Comparison of ENCODE assay signal across 13 cellular contexts in the genomic region with DNA sequence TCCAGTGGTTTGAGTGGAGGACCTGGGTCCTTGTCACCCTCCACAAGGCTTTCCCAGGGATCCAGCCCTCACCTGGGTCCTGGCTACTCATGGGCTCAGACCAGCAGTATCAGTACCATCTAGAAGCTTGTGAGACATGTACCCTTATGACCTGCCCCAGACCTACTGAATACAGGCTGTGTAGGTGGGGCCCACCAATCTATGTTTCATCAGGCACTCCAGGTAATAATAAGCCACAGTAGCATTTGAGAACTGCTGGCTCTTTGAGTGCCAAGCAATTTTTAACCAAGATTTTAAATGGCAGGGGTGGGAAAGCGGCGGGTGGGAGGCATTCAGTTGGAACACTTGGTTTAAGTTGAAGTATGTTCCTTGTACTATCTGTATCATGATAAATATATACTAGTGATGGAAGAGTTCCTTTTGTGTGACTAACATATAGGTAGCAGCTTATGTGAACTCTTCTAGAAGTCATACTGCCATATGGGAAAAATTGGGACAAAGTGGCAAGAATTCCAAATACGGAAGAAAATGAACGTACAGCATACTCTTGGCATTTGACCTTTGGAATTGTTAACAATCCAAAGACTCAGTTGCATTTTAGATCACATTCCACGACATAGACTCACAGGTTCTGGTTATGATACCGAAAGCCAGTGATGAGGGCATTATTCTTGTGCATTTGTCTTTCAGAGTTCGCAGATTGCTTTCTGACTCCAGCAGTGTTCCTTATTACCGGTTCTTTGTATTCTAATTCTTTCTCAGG.
A peak's percentile ranks its signal among the peaks of the same experiment; 100 is the strongest.
DNase-seq lines count a peak whose midpoint lies in the region; ATAC-seq, FAIRE-seq and TF ChIP-seq lines count a peak whose summit lies in the region.
"Had no signal": no experiment of that assay in that cellular context is flagged by ENCODE, and none has a peak within 500 bp of the region (broad histone marks: within the 10 kb centered on the region; RNA-seq: fewer than 3 reads in every experiment).

No MANE protein-coding gene starts in this region.

- H4K8ac ChIP-seq in mesendoderm (ENCODE audit: low read depth, low read length), result no peak overlapping the region

- no peak overlapping the region for H3K23ac ChIP-seq in mesendoderm (ENCODE audit: low read length)

- H3K4me1 ChIP-seq in ascending aorta (peaks cover 28 to 66% of the 10 kb centered on the region in 2 donors), kidney (ENCODE audit: control insufficient read depth in 1 of 2, insufficient read depth in 1 of 2, low read depth in 1 of 2, low read length in 2 of 2) (peaks cover 8 to 11% of the 10 kb centered on the region in 2 donors), skeletal muscle tissue (ENCODE audit: control insufficient read depth in 3 of 3, insufficient read depth in 3 of 3, low read length in 3 of 3) (peaks cover 20 to 46% (median 46%) of the 10 kb centered on the region in 3 donors), body of pancreas (peaks cover 32% of the 10 kb centered on the region), mesendoderm (ENCODE audit: control insufficient read depth, low read depth, low read length) (no peaks in the 10 kb centered on the region)

- no peak overlapping the region for H3K4ac ChIP-seq in mesendoderm (ENCODE audit: low read depth, low read length)

- H4K5ac ChIP-seq in mesendoderm (ENCODE audit: low read length), result no peak overlapping the region

- H3K79me1 ChIP-seq in mesendoderm (ENCODE audit: low read length), result peaks cover 4% of the 10 kb centered on the region

- H3K27me3 ChIP-seq in ascending aorta, result no peaks in the 10 kb centered on the region
- H3K27me3 ChIP-seq in skeletal muscle tissue (ENCODE audit: control insufficient read depth in 3 of 3, insufficient read depth in 3 of 3, low read length in 3 of 3), result no peaks in the 10 kb centered on the region
- no peaks in the 10 kb centered on the region for H3K27me3 ChIP-seq in body of pancreas
- no peaks in the 10 kb centered on the region for H3K27me3 ChIP-seq in mesendoderm (ENCODE audit: insufficient read depth, low read length, poor library complexity)
- H3K27me3 ChIP-seq: BLaER1 treated with 17β-estradiol and CSF1 and Interleukin-3, amounts not matched to agents 10 nM and 100 nM had no signal

- no peak for TF ChIP-seq CTCF in ascending aorta (IDR thresholded peaks at IDR 0.05)
- TF ChIP-seq CTCF in kidney (IDR thresholded peaks at IDR 0.05; ENCODE audit: borderline replicate concordance, extremely low read depth, insufficient read depth), result no peak
- no peak for TF ChIP-seq CTCF in body of pancreas (IDR thresholded peaks at IDR 0.05)

- H2AK5ac ChIP-seq in mesendoderm (ENCODE audit: low read length), result no peak overlapping the region

- H3K4me3 ChIP-seq in ascending aorta (no peak overlapping the region), kidney (ENCODE audit: low read length in 2 of 2) (no peak overlapping the region), skeletal muscle tissue (ENCODE audit: low read length in 3 of 3) (no peak overlapping the region), body of pancreas (no peak overlapping the region), mesendoderm (ENCODE audit: low read length) (no peak overlapping the region)
- H3K4me3 ChIP-seq: BLaER1 treated with 17β-estradiol and CSF1 and Interleukin-3, amounts not matched to agents 10 nM and 100 nM had no signal

- H2BK120ac ChIP-seq in mesendoderm (ENCODE audit: low read depth, low read length), result no peak overlapping the region

- intact Hi-C loops in ascending aorta (cut with DNase I), result loop anchor here (5.0 kb wide), 4 partner anchors 64 to 446 kb away; a partner anchor contains a TSS
- intact Hi-C loops in kidney (cut with DNase I), result no loop called here
- intact Hi-C loops in body of pancreas (cut with DNase I), result no loop called here

- DNase-seq in EL, result peak; percentile 57
- no peak for DNase-seq in ascending aorta (ENCODE audit: low spot score in 2 of 2)
- DNase-seq in kidney, result no peak
- no peak for DNase-seq in body of pancreas
- no peak for DNase-seq in mesendoderm
- DNase-seq in COR-L47 (lab: John Stamatoyannopoulos, UW), result no peak
- DNase-seq: naive thymus-derived CD8-positive, alpha-beta T cell; NCI-H1417 treated with DMSO at 0.1 percent for 48 hours; NCI-H69 had no signal

- H3K36me3 ChIP-seq in ascending aorta (no peaks in the 10 kb centered on the region), kidney (ENCODE audit: control insufficient read depth in 1 of 2, insufficient read depth in 2 of 2, low read length in 2 of 2) (peaks cover 0 to 3% of the 10 kb centered on the region in 2 donors), skeletal muscle tissue (ENCODE audit: control insufficient read depth in 3 of 3, insufficient read depth in 3 of 3, low read length in 3 of 3) (no peaks in the 10 kb centered on the region), body of pancreas (replicated peaks in 1 of 2; ENCODE audit: insufficient read depth in 1 of 2, low read depth in 2 of 2) (peaks cover 0 to 5% of the 10 kb centered on the region in 2 donors), mesendoderm (ENCODE audit: control insufficient read depth, insufficient read depth, low read length) (no peaks in the 10 kb centered on the region)

- peaks cover 3% of the 10 kb centered on the region for H3K79me2 ChIP-seq in mesendoderm (ENCODE audit: control insufficient read depth, insufficient read depth, low read length)

- 85 to 90% methylated on average over 8 of the region's 8 CpGs for WGBS in body of pancreas, 2 donors
- no CpG with 5 or more reads among the region's 8 CpGs for WGBS in mesendoderm (ENCODE audit: extremely low coverage, insufficient coverage, low lambda C conversion rate)

- FAIRE-seq in kidney (lab: Jason Lieb, UNC), result no peak

- no peak overlapping the region for H3K18ac ChIP-seq in mesendoderm (ENCODE audit: low read length)

- H3K9ac ChIP-seq in kidney (ENCODE audit: low read length in 2 of 2) (peak overlapping the region in 1 of 2 donors; percentile 5), skeletal muscle tissue (ENCODE audit: low read depth in 1 of 3, low read length in 3 of 3) (no peak overlapping the region), mesendoderm (ENCODE audit: low read length) (no peak overlapping the region)
- H3K9ac ChIP-seq: BLaER1 treated with 17β-estradiol and CSF1 and Interleukin-3, amounts not matched to agents 10 nM and 100 nM had no signal

- H3K27ac ChIP-seq in ascending aorta (peak overlapping the region; percentile 89 to 91), kidney (ENCODE audit: low read depth in 2 of 2, low read length in 2 of 2) (peak overlapping the region; percentile 59 to 66), skeletal muscle tissue (ENCODE audit: low read depth, low read length) (peak overlapping the region; percentile 73), body of pancreas (peak overlapping the region in 1 of 4 donors; percentile 7), mesendoderm (ENCODE audit: low read depth, low read length) (no peak overlapping the region)
- H3K27ac ChIP-seq: BLaER1 treated with 17β-estradiol and CSF1 and Interleukin-3, amounts not matched to agents 10 nM and 100 nM; epithelial cell of prostate had no signal

- H3K9me3 ChIP-seq in ascending aorta (no peaks in the 10 kb centered on the region), kidney (ENCODE audit: control insufficient read depth in 1 of 2, low read length in 2 of 2) (no peaks in the 10 kb centered on the region), skeletal muscle tissue (ENCODE audit: control insufficient read depth in 3 of 3, low read length in 3 of 3) (no peaks in the 10 kb centered on the region), body of pancreas (no peaks in the 10 kb centered on the region)
- H3K9me3 ChIP-seq: BLaER1 treated with 17β-estradiol and CSF1 and Interleukin-3, amounts not matched to agents 10 nM and 100 nM had no signal

- no peak overlapping the region for H3K56ac ChIP-seq in mesendoderm (ENCODE audit: low read length)

- no peak for TF ChIP-seq POLR2A in body of pancreas (IDR thresholded peaks at IDR 0.05)

- ATAC-seq in body of pancreas (no peak), GM21447 (IDR thresholded peaks at IDR 0.05; ENCODE audit: unreplicated experiment) (no peak)
- ATAC-seq: naive thymus-derived CD8-positive, alpha-beta T cell had no signal

- H2BK15ac ChIP-seq in mesendoderm (replicated peaks; ENCODE audit: low read depth), result no peak overlapping the region

- no peak overlapping the region for H3K4me2 ChIP-seq in mesendoderm (ENCODE audit: low read length)

- no peak overlapping the region for H2BK5ac ChIP-seq in mesendoderm (ENCODE audit: low read length)
